6 cellular contexts compared by ENCODE assay signal in genomic region chr11:64869571-64870175, GRCh38. TPM values are rescaled to one million over a fixed set of nuclear protein-coding genes. Genes with fewer than 3 reads are reported as not detected.
DNase-seq lines count a peak whose midpoint lies in the region; ATAC-seq and TF ChIP-seq lines count a peak whose summit lies in the region.

No MANE protein-coding gene starts in this region.

- H3K27me3 ChIP-seq in cardiac muscle cell (no peaks in the 10 kb centered on the region), heart right ventricle (no peaks in the 10 kb centered on the region), aorta (ENCODE audit: control insufficient read depth in 1 of 2, insufficient read depth in 2 of 2, low read length in 1 of 2) (no peaks in the 10 kb centered on the region)

- intact Hi-C loops in Right ventricle myocardium inferior (cut with DNase I), result no loop called here
- intact Hi-C loops in heart right ventricle (cut with DNase I), result no loop called here
- intact Hi-C loops in aorta (cut with DNase I), result no loop called here

- ATAC-seq in Right ventricle myocardium inferior, result no peak
- ATAC-seq in heart right ventricle, result peak in 7 of 8 donors; percentile 17 to 45 (median 28)
- no peak for ATAC-seq in aorta (ENCODE audit: low FRiP score)
- ATAC-seq in GM18502 (IDR thresholded peaks at IDR 0.05; ENCODE audit: poor library complexity, unreplicated experiment), result no peak

- H3K27ac ChIP-seq in cardiac muscle cell (peak overlapping the region; percentile 97), heart right ventricle (peak overlapping the region; percentile 57 to 96 (median 86)), aorta (ENCODE audit: low read depth in 1 of 2, low read length in 2 of 2) (peak overlapping the region; percentile 47 to 75)

- H3K36me3 ChIP-seq in cardiac muscle cell (peaks cover 5% of the 10 kb centered on the region), heart right ventricle (peaks cover 3 to 82% (median 10%) of the 10 kb centered on the region in 9 donors), aorta (ENCODE audit: control insufficient read depth in 1 of 2, insufficient read depth in 2 of 2, low read length in 1 of 2) (peaks cover 0 to 7% of the 10 kb centered on the region in 2 donors)

- WGBS in heart right ventricle, 2 donors, result 43 to 46% methylated on average over 9 of the region's 9 CpGs
- 59 to 69% methylated on average over 9 of the region's 9 CpGs for whole genome bisulfite sequencing in aorta, 2 donors

- H3K4me3 ChIP-seq in cardiac muscle cell, result no peak overlapping the region
- peak overlapping the region in 6 of 10 donors; percentile 21 to 44 (median 34) for H3K4me3 ChIP-seq in heart right ventricle
- no peak overlapping the region for H3K4me3 ChIP-seq in aorta (ENCODE audit: low read length in 2 of 2)

- H3K9me3 ChIP-seq in cardiac muscle cell (ENCODE audit: low read depth), result no peaks in the 10 kb centered on the region
- no peaks in the 10 kb centered on the region for H3K9me3 ChIP-seq in heart right ventricle
- no peaks in the 10 kb centered on the region for H3K9me3 ChIP-seq in aorta (ENCODE audit: control insufficient read depth, low read length)

- TF ChIP-seq CTCF in cardiac muscle cell (IDR thresholded peaks at IDR 0.05; ENCODE audit: low read depth, low read length), result peak; percentile 44
- TF ChIP-seq CTCF in heart right ventricle (IDR thresholded peaks at IDR 0.05), result peak; percentile 25 to 61 (median 41)

- H3K4me1 ChIP-seq in cardiac muscle cell (ENCODE audit: low read depth), result peaks cover 61% of the 10 kb centered on the region
- peaks cover 54 to 98% (median 91%) of the 10 kb centered on the region in 9 donors for H3K4me1 ChIP-seq in heart right ventricle
- peaks cover 0 to 2% of the 10 kb centered on the region in 2 donors for H3K4me1 ChIP-seq in aorta (ENCODE audit: control insufficient read depth in 1 of 2, insufficient read depth in 2 of 2, low read length in 2 of 2)

- DNase-seq in cardiac muscle cell (ENCODE audit: low read depth in 1 of 2, low spot score in 1 of 2) (peak in 1 of 2 donors; percentile 67), Right ventricle myocardium inferior (ENCODE audit: missing footprints) (no peak), heart right ventricle (no peak), aorta (no peak), NCI-H345 (lab: John Stamatoyannopoulos, UW) (no peak)

RNA-seq across cellular contexts. Expression of gene EHD1, which starts 8.7 kb away (rescaled TPM):
- 119 and 160 TPM in 2 replicates for total RNA-seq in cardiac muscle cell
- 57.4 and 70.0 TPM in 2 replicates for polyA plus RNA-seq in cardiac muscle cell
- total RNA-seq in Right ventricle myocardium inferior, result 56.0 TPM
- total RNA-seq in heart right ventricle, result 10 to 100 TPM; 30.7 to 73.1 (median 43.9) TPM
- polyA plus RNA-seq in heart right ventricle, result 10 to 100 TPM; 26.0 to 39.7 TPM
- 100 to 1,000 TPM in 1 of 2 donors, 10 to 100 TPM in 1; 61.8 to 122 TPM for total RNA-seq in aorta
- 10 to 100 TPM; 14.4 to 28.8 TPM for polyA plus RNA-seq in aorta

RNA-seq across cellular contexts. Expression of gene CDC42BPG, which starts 25.2 kb away (rescaled TPM):
- 4.6 and 10.1 TPM in 2 replicates for total RNA-seq in cardiac muscle cell
- polyA plus RNA-seq in cardiac muscle cell, result 2.2 and 3.5 TPM in 2 replicates
- total RNA-seq in Right ventricle myocardium inferior, result 0.16 TPM
- 1 to 10 TPM in 1 of 10 donors, under 1 TPM in 9; 0.04 to 1.3 (median 0.27) TPM for total RNA-seq in heart right ventricle
- polyA plus RNA-seq in heart right ventricle, result under 1 TPM; 0.17 to 0.37 TPM
- total RNA-seq in aorta, result 1 to 10 TPM in 1 of 2 donors, under 1 TPM in 1; 0.29 to 1.2 TPM
- polyA plus RNA-seq in aorta, result 1 to 10 TPM in 1 of 2 donors, under 1 TPM in 1; 0.56 to 6.0 TPM

RNA-seq across cellular contexts. Expression of gene ATG2A, which starts 47.3 kb away (rescaled TPM):
- total RNA-seq in cardiac muscle cell (33.9 and 36.2 TPM in 2 replicates), Right ventricle myocardium inferior (10.7 TPM), heart right ventricle (10 to 100 TPM; 12.4 to 17.7 (median 16.0) TPM), aorta (10 to 100 TPM; 19.6 to 20.6 TPM)
- polyA plus RNA-seq in cardiac muscle cell (8.1 and 13.3 TPM in 2 replicates), heart right ventricle (10 to 100 TPM; 14.8 to 18.6 TPM), aorta (10 to 100 TPM in 1 of 2 donors, 1 to 10 TPM in 1; 7.0 to 34.9 TPM)

RNA-seq across cellular contexts. Expression of gene PPP2R5B, which starts 54.8 kb away (rescaled TPM):
- total RNA-seq in cardiac muscle cell (26.2 and 29.2 TPM in 2 replicates), Right ventricle myocardium inferior (20.6 TPM), heart right ventricle (10 to 100 TPM; 13.4 to 29.8 (median 20.4) TPM), aorta (10 to 100 TPM; 32.7 to 36.8 TPM)
- polyA plus RNA-seq in cardiac muscle cell (29.2 and 30.7 TPM in 2 replicates), heart right ventricle (10 to 100 TPM; 26.6 to 30.8 TPM), aorta (10 to 100 TPM in 1 of 2 donors, 1 to 10 TPM in 1; 9.5 to 28.6 TPM)

RNA-seq across cellular contexts. Expression of gene MEN1, which starts 59.3 kb away (rescaled TPM):
- total RNA-seq in cardiac muscle cell (26.7 and 27.7 TPM in 2 replicates), Right ventricle myocardium inferior (8.4 TPM), heart right ventricle (10 to 100 TPM in 2 of 10 donors, 1 to 10 TPM in 8; 5.8 to 12.5 (median 8.1) TPM), aorta (10 to 100 TPM; 14.5 to 18.0 TPM)
- polyA plus RNA-seq in cardiac muscle cell (57.5 and 62.1 TPM in 2 replicates), heart right ventricle (10 to 100 TPM in 1 of 2 donors, 1 to 10 TPM in 1; 9.9 to 10.7 TPM), aorta (10 to 100 TPM in 1 of 2 donors, 1 to 10 TPM in 1; 9.1 to 18.8 TPM)

Comparison
In these comparisons a context has a peak if more than half of its experiments do, and no peak if none do; other contexts are left out.
1. H3K4me3 ChIP-seq: peak in heart right ventricle (6 of 10); none in cardiac muscle cell (single experiment) and aorta (0 of 2).
2. ATAC-seq: peak in heart right ventricle (7 of 8); none in Right ventricle myocardium inferior (single experiment), aorta (single experiment) and GM18502 (single experiment).
3. Peak in every context shown above with its lines, with median percentiles within 50 percentile points of each other: H3K27ac ChIP-seq.